In the genomic region with DNA sequence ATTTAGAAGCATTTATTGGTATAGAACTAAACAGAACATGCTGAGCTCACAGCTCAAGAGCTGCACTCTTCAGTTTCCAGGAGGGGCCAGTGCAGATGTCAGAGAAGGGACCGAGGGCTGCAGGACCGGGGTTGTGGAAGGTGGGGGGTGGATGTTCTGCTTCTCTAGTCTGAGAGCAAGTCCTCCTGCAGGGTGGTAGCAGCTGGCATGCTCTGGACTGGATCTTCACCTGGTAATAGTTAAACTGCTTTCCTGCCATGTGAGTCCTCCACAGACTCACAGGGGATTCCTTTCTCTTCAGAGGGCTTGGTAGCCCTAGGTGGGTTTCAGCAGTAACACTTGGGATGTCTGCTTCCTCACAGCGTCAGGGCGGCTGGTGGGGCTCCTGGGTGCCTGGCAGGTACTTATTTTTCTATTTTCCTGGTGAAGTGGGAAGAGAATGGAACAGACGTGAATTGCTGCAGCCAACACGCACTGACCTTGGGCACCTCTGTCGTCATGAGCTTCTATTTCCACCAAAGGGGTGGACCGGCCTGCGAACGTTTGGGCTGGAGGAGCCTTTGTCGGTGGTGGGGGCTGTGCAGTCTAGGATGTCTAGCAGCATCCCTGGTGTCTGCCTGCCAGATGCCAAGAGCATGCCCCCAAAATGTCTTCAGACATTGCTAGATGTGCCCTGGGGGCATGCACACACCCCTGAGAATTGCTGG, we compare ENCODE assay signal across 1 cellular context.
TF ChIP-seq lines count a peak whose summit lies in the region.

No MANE protein-coding gene starts in this region.

TF ChIP-seq in HCT116, 20 proteins besides CTCF, POLR2A, EP300 and RAD21 (continued from another document):
- TF ChIP-seq, protein P1, sequence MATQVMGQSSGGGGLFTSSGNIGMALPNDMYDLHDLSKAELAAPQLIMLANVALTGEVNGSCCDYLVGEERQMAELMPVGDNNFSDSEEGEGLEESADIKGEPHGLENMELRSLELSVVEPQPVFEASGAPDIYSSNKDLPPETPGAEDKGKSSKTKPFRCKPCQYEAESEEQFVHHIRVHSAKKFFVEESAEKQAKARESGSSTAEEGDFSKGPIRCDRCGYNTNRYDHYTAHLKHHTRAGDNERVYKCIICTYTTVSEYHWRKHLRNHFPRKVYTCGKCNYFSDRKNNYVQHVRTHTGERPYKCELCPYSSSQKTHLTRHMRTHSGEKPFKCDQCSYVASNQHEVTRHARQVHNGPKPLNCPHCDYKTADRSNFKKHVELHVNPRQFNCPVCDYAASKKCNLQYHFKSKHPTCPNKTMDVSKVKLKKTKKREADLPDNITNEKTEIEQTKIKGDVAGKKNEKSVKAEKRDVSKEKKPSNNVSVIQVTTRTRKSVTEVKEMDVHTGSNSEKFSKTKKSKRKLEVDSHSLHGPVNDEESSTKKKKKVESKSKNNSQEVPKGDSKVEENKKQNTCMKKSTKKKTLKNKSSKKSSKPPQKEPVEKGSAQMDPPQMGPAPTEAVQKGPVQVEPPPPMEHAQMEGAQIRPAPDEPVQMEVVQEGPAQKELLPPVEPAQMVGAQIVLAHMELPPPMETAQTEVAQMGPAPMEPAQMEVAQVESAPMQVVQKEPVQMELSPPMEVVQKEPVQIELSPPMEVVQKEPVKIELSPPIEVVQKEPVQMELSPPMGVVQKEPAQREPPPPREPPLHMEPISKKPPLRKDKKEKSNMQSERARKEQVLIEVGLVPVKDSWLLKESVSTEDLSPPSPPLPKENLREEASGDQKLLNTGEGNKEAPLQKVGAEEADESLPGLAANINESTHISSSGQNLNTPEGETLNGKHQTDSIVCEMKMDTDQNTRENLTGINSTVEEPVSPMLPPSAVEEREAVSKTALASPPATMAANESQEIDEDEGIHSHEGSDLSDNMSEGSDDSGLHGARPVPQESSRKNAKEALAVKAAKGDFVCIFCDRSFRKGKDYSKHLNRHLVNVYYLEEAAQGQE (IDR thresholded peaks at IDR 0.05; ENCODE audit: low read depth): no peak
TF ChIP-seq in HCT116: peak in this region for 0.
